ENCODE assay signal across 8 cellular contexts in the genomic region with DNA sequence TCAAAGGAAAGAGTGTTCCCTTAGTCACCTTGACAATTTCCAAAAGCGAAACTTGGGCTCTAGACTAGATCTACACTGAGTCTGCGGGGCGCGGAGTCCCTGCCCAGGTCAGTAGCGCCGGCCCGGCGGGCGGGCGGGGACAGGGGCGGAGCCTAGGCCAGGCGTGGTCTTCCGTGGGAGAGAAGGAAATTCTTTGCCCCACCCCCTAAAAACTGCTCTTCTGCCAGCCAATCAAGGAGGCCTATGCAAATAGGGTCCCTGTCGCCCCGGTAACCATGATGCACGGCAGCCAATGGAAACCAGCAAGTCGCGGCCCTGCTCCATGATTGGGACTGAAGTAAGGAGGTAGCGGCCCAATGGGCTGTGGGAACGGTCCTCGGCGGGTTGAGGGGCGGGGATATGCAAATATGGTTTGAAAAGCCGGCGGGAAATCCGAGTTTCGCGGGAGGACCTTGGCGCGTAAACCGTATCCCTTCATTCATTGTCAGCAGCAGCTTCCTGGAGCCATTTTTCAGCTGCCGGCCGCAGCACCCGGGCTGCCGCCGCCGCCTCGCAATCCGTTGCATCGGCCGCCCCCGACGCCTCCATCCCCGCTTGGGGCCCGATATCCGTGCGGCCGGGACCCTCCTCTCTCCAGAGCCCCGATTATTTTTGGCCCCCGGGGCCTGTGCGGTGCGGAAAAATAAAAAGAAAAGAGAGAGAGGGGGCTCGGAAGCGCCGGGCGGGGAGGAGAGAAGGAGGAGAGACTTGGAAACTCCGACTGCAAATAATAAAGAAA. TPM values are rescaled to one million over a fixed set of nuclear protein-coding genes. Genes with fewer than 3 reads are reported as not detected.
DNase-seq lines count a peak whose midpoint lies in the region; ATAC-seq, FAIRE-seq and TF ChIP-seq lines count a peak whose summit lies in the region.

A gene (plus strand): TSS at position 477 of the 778 bp plus-strand sequence. CDS start 354 bp downstream, outside the sequence.

- H3K4me1 ChIP-seq in HepG2 (ENCODE audit: insufficient read depth, low read length) = peaks cover 25% of the 10 kb centered on the region; the same call in 1 of the 2 replicates

- TF ChIP-seq EP300 in HepG2 (IDR thresholded peaks at IDR 0.05; ENCODE audit: low read depth in 2 of 2, low read length in 2 of 2) = no peak
- TF ChIP-seq EP300 in HepG2 (CRISPR knock-in tag; IDR thresholded peaks at IDR 0.05; ENCODE audit: borderline replicate concordance) = no peak

- FAIRE-seq in HepG2 (lab: Jason Lieb, UNC) = peak; percentile 98

- POLR2A ChIA-PET in HepG2 (lab: Yijun Ruan, JAX) = no interaction called here

- intact Hi-C loops in CD14-positive monocyte (cut with micrococcal nuclease) = loop anchor here (2.0 to 10.0 kb wide), 7 partner anchors 41 to 133 kb away; a partner anchor contains a TSS
- intact Hi-C loops in HepG2 (cut with micrococcal nuclease; ENCODE audit: unreplicated experiment) = loop anchor here (1.0 to 10.0 kb wide), 5 partner anchors 46 to 597 kb away; a partner anchor contains a TSS

- no TSS peak for BruUV-seq in HepG2 (replicated peaks; lab: Mats Ljungman, UMichigan)

- H3K4me1 Mint-ChIP-seq in CD14-positive monocyte = peaks cover 21% of the 10 kb centered on the region

- DNase-seq in CD14-positive monocyte (ENCODE audit: low spot score) = peak; percentile 100
- peak; percentile 100 for DNase-seq in NCI-H82 (lab: John Stamatoyannopoulos, UW)
- peak; percentile 98 to 99 for DNase-seq in activated CD4-positive, alpha-beta T cell treated with anti-CD3 and anti-CD28 coated beads, Interleukin-2, amount 50 U/mL, for 48 hours
- peak; percentile 100 for DNase-seq in dermis blood vessel endothelial cell
- peak; percentile 100 for DNase-seq in HepG2 (ENCODE audit: low spot score)
- DNase-seq in stimulated activated CD4-positive, alpha-beta T cell treated with anti-CD3 and anti-CD28 coated beads, Interleukin-4, amount 100 ng/mL, for 1 hour = peak; percentile 96

- in situ Hi-C loops in HepG2 (cut with HindIII; ENCODE audit: extremely low pct_ligation_motif_present, low pct_unique_long_range_greater_than_20kb) = loop anchor here (5.0 kb wide), 1 partner anchor 126 kb away; no protein-coding TSS in a partner anchor

- H3K27me3 Mint-ChIP-seq in CD14-positive monocyte (ENCODE audit: low read depth in 3 of 3) = peaks cover 1 to 5% (median 4%) of the 10 kb centered on the region in 3 donors

- H3K9ac ChIP-seq in HepG2 (ENCODE audit: insufficient read depth, low read depth, low read length) = peak within 1 kb of the TSS; percentile 88

- peak; percentile 86 to 92 for TF ChIP-seq POLR2A in HepG2 (IDR thresholded peaks at IDR 0.05; ENCODE audit: insufficient read depth in 1 of 2, low read depth in 2 of 2, low read length in 2 of 2)

- ATAC-seq in GM19397 (IDR thresholded peaks at IDR 0.05; ENCODE audit: unreplicated experiment) = peak; percentile 77
- peak; percentile 78 for ATAC-seq in HG03571 (IDR thresholded peaks at IDR 0.05; ENCODE audit: unreplicated experiment)
- peak; percentile 88 for ATAC-seq in HepG2

- H3K9me3 Mint-ChIP-seq in CD14-positive monocyte = no peaks in the 10 kb centered on the region

- H3K36me3 Mint-ChIP-seq in CD14-positive monocyte = peaks cover 1 to 10% of the 10 kb centered on the region in 2 donors

- H3K36me3 ChIP-seq in HepG2 (replicated peaks in 1 of 2; ENCODE audit: control insufficient read depth in 1 of 2, insufficient read depth in 2 of 2, low read length in 2 of 2) = peaks cover 2 to 8% of the 10 kb centered on the region in 2 experiments; a peak in 2 of 5 replicates

- H3K4me3 ChIP-seq in HepG2 (replicated peaks in 1 of 3; ENCODE audit: insufficient read depth in 1 of 3, low read depth in 2 of 3, low read length in 3 of 3) = peak within 1 kb of the TSS; percentile 83 to 92 (median 86)

- H3K27me3 ChIP-seq in HepG2 (ENCODE audit: control insufficient read depth in 1 of 2, insufficient read depth in 2 of 2, low read length in 2 of 2) = peaks cover 0 to 10% of the 10 kb centered on the region in 2 experiments; a peak in 1 of 5 replicates

- peaks cover 28% of the 10 kb centered on the region for H3K79me2 ChIP-seq in HepG2 (ENCODE audit: insufficient read depth, low read length)

- H4K20me1 ChIP-seq in HepG2 (ENCODE audit: insufficient read depth, low read length) = no peaks in the 10 kb centered on the region

- peak within 1 kb of the TSS; percentile 94 for H2AFZ ChIP-seq in HepG2 (ENCODE audit: low read length)

- 2% methylated on average over 54 of the region's 57 CpGs for WGBS in HepG2 (ENCODE audit: low lambda C conversion rate)

- TF ChIP-seq RAD21 in HepG2 (CRISPR knock-in tag; IDR thresholded peaks at IDR 0.05) = peak; percentile 52

- CTCF ChIA-PET in HepG2 (lab: Yijun Ruan, JAX; ENCODE audit: low intra/inter-chr PET ratio, low total read pairs) = interaction anchor here (1.7 to 1.9 kb wide), 2 partner anchors 126 to 128 kb away, joined by 8 to 10 read pairs; no protein-coding TSS in a partner anchor

- H3K27ac Mint-ChIP-seq in CD14-positive monocyte = peak within 1 kb of the TSS; percentile 94 to 99 (median 98)

- no peaks in the 10 kb centered on the region for H3K9me3 ChIP-seq in HepG2 (ENCODE audit: low read length)

- TF ChIP-seq CTCF in CD14-positive monocyte (IDR thresholded peaks at IDR 0.05) = no peak
- TF ChIP-seq CTCF in HepG2 (CRISPR knock-in tag; IDR thresholded peaks at IDR 0.05) = no peak

- peak within 1 kb of the TSS; percentile 95 to 97 for H3K4me3 Mint-ChIP-seq in CD14-positive monocyte

- H3K4me2 ChIP-seq in HepG2 (ENCODE audit: low read depth, low read length) = peak within 1 kb of the TSS; percentile 98

- peak within 1 kb of the TSS; percentile 93 for H3K27ac ChIP-seq in HepG2 (ENCODE audit: extremely low read length, insufficient read depth, low read length)

TF ChIP-seq in HepG2, 621 proteins besides CTCF, POLR2A, EP300 and RAD21 (continues in another document):
- TF ChIP-seq, protein P1, sequence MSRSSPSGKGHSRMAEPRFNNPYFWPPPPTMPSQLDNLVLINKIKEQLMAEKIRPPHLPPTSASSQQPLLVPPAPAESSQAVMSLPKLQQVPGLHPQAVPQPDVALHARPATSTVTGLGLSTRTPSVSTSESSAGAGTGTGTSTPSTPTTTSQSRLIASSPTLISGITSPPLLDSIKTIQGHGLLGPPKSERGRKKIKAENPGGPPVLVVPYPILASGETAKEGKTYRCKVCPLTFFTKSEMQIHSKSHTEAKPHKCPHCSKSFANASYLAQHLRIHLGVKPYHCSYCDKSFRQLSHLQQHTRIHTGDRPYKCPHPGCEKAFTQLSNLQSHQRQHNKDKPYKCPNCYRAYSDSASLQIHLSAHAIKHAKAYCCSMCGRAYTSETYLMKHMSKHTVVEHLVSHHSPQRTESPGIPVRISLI (CRISPR knock-in tag; IDR thresholded peaks at IDR 0.05; ENCODE audit: borderline replicate concordance) = no peak
- no peak for TF ChIP-seq MXD4 (CRISPR knock-in tag; IDR thresholded peaks at IDR 0.05)
- no peak for TF ChIP-seq HCFC1 (IDR thresholded peaks at IDR 0.05; ENCODE audit: low read depth, low read length)
- peak; percentile 60 for TF ChIP-seq CREM (IDR thresholded peaks at IDR 0.05)
- TF ChIP-seq CREM (CRISPR knock-in tag; IDR thresholded peaks at IDR 0.05) = no peak
- peak; percentile 87 for TF ChIP-seq ZNF788 (CRISPR knock-in tag; IDR thresholded peaks at IDR 0.05; ENCODE audit: borderline replicate concordance)
- TF ChIP-seq DMAP1 (CRISPR knock-in tag; IDR thresholded peaks at IDR 0.05) = peak; percentile 66; the same call in 1 of the 2 replicates
- TF ChIP-seq ZNF674 (CRISPR knock-in tag; IDR thresholded peaks at IDR 0.05; ENCODE audit: low read depth) = no peak
- TF ChIP-seq ZNF329 (CRISPR knock-in tag; IDR thresholded peaks at IDR 0.05; ENCODE audit: low read depth) = peak; percentile 73; the same call in 1 of the 2 replicates

RNA-seq across cellular contexts. Expression of the gene that starts here (rescaled TPM):
- polyA plus RNA-seq in CD14-positive monocyte = 1 to 10 TPM; 7.5 to 8.9 TPM
- 5.8 and 9.7 TPM in 2 replicates for total RNA-seq in dermis blood vessel endothelial cell
- 12.7 and 14.2 TPM in 2 replicates for total RNA-seq in HepG2 (2016; rRNA removed; fragmentation: Illumina TruSeq; extraction: Trizol)
- 3.9 and 4.1 TPM in 2 replicates for total RNA-seq in HepG2 (2016; cell fraction: cytosol; rRNA removed; fragmentation: Illumina TruSeq; extraction: Trizol; ENCODE audit: low read depth)
- total RNA-seq in HepG2 (2016; cell fraction: insoluble cytoplasmic fraction; rRNA removed; fragmentation: Illumina TruSeq; extraction: Trizol) = 12.3 and 12.7 TPM in 2 replicates
- total RNA-seq in HepG2 (2016; cell fraction: membrane; rRNA removed; fragmentation: Illumina TruSeq; extraction: Trizol) = 7.4 and 7.6 TPM in 2 replicates
- 18.9 and 19.8 TPM in 2 replicates for total RNA-seq in HepG2 (2016; cell fraction: nucleus; rRNA removed; fragmentation: Illumina TruSeq; extraction: Trizol)
- 6.9 and 8.5 TPM in 2 replicates for polyA plus RNA-seq in HepG2 (2011; rRNA removed)
- 3.5 and 4.6 TPM in 2 replicates for polyA plus RNA-seq in HepG2 (2011; cell fraction: cytosol; rRNA removed)
- polyA plus RNA-seq in HepG2 (2011; cell fraction: nucleus; rRNA removed) = 11.4 and 11.9 TPM in 2 replicates
- polyA plus RNA-seq in HepG2 (2012) = 6.5 TPM in 2 replicates
- polyA plus RNA-seq in HepG2 (2016; cell fraction: cytosol; fragmentation: Illumina TruSeq; extraction: Trizol; ENCODE audit: low read depth) = 0.54 and 0.65 TPM in 2 replicates
- polyA plus RNA-seq in HepG2 (2016; cell fraction: insoluble cytoplasmic fraction; fragmentation: Illumina TruSeq; extraction: Trizol; ENCODE audit: low read depth) = 14.7 and 15.7 TPM in 2 replicates
- 3.0 and 3.5 TPM in 2 replicates for polyA plus RNA-seq in HepG2 (2016; cell fraction: membrane; fragmentation: Illumina TruSeq; extraction: Trizol; ENCODE audit: low read depth)
- 42.2 and 42.9 TPM in 2 replicates for polyA plus RNA-seq in HepG2 (2016; cell fraction: nucleus; fragmentation: Illumina TruSeq; extraction: Trizol; ENCODE audit: insufficient read depth, low read depth)
- polyA minus RNA-seq in HepG2 (2011; rRNA and poly(A)+ RNA removed; ENCODE audit: low replicate concordance) = 5.7 and 12.9 TPM in 2 replicates
- polyA minus RNA-seq in HepG2 (2011; cell fraction: cytosol; rRNA and poly(A)+ RNA removed) = 6.1 and 6.4 TPM in 2 replicates
- polyA minus RNA-seq in HepG2 (2011; cell fraction: nucleus; rRNA and poly(A)+ RNA removed) = 10.7 TPM in 2 replicates

Comparison
In these comparisons a context has a peak if more than half of its experiments do, and no peak if none do; other contexts are left out.
1. Peak in every context shown above with its lines: DNase-seq, ATAC-seq, H3K4me3 ChIP-seq and H3K27ac ChIP-seq.